In genomic region chr12:108337235-108338223, GRCh38 we compare ENCODE assay signal across 7 cellular contexts.
DNase-seq lines count a peak whose midpoint lies in the region; FAIRE-seq and TF ChIP-seq lines count a peak whose summit lies in the region.

No MANE protein-coding gene starts in this region.

- no peak overlapping the region for H3K4me3 ChIP-seq in GM12865 (ENCODE audit: low read depth, low read length)
- H3K4me3 ChIP-seq in astrocyte of the spinal cord (ENCODE audit: low read depth, low read length), result no peak overlapping the region

- DNase-seq in GM12865 (ENCODE audit: low read depth) (peak; percentile 79), HuH-7 (ENCODE audit: low spot score) (peak; percentile 73), astrocyte of the spinal cord (ENCODE audit: low read depth, low spot score) (peak; percentile 12), islet precursor cell (peak; percentile 80), urothelium cell line (ENCODE audit: low spot score) (peak; percentile 32), midbrain (lab: John Stamatoyannopoulos, UW) (no peak), NCI-H2029 (lab: John Stamatoyannopoulos, UW) (no peak)

- in situ Hi-C loops in astrocyte of the spinal cord (cut with HindIII; ENCODE audit: low sequenced_read_pairs), result no loop called here

- FAIRE-seq in urothelium cell line (lab: Jason Lieb, UNC), result no peak

- peak; percentile 63 for TF ChIP-seq CTCF in GM12865 (IDR thresholded peaks at IDR 0.05; ENCODE audit: insufficient read depth, low read depth, low read length, missing control alignments)
- TF ChIP-seq CTCF in astrocyte of the spinal cord (IDR thresholded peaks at IDR 0.05; ENCODE audit: low read depth, low read length), result peak; percentile 57

Comparison
In these comparisons a context has a peak if more than half of its experiments do, and no peak if none do; other contexts are left out.
1. DNase-seq: peak in GM12865 (single experiment), HuH-7 (single experiment), astrocyte of the spinal cord (single experiment), islet precursor cell (single experiment) and urothelium cell line (single experiment); none in midbrain (single experiment) and NCI-H2029 (single experiment).